Comparison of ENCODE assay signal across 15 cellular contexts in genomic region chr12:126627596-126627995, GRCh38.
"Had no signal": no experiment of that assay in that cellular context is flagged by ENCODE, and none has a peak within 500 bp of the region (broad histone marks: within the 10 kb centered on the region; RNA-seq: fewer than 3 reads in every experiment).

No MANE protein-coding gene starts in this region.

- DNase-seq: effector memory CD8-positive, alpha-beta T cell; foreskin keratinocyte; head of caudate nucleus; islet precursor cell; mucosa of descending colon; naive thymus-derived CD8-positive, alpha-beta T cell; psoas muscle; retina; right lobe of liver; stimulated activated CD4-positive, alpha-beta T cell treated with anti-CD3 and anti-CD28 coated beads, Interleukin-4, amount 100 ng/mL, for 1 hour; stimulated activated CD8-positive, alpha-beta memory T cell treated with anti-CD3 and anti-CD28 coated beads, Interleukin-4, amount 100 ng/mL, for 48 hours; stimulated activated naive CD8-positive, alpha-beta T cell treated with anti-CD3 and anti-CD28 coated beads, Interleukin-15, Interleukin-2, amounts not matched to agents 100 U/mL and 50 U/mL, for 24 hours; thyroid gland had no signal

- ATAC-seq: effector memory CD8-positive, alpha-beta T cell; foreskin keratinocyte; left lobe of liver; mucosa of descending colon; naive thymus-derived CD8-positive, alpha-beta T cell; psoas muscle; right lobe of liver; stimulated activated effector memory CD8-positive, alpha-beta T cell treated with anti-CD3 and anti-CD28 coated beads, Interleukin-12 subunit alpha, Interleukin-12 subunit beta, amount 100 ng/mL, for 72 hours; stimulated activated naive CD8-positive, alpha-beta T cell treated with anti-CD3 and anti-CD28 coated beads, Interleukin-15, Interleukin-2, amounts not matched to agents 100 U/mL and 50 U/mL, for 24 hours had no signal
